In the genomic region with DNA sequence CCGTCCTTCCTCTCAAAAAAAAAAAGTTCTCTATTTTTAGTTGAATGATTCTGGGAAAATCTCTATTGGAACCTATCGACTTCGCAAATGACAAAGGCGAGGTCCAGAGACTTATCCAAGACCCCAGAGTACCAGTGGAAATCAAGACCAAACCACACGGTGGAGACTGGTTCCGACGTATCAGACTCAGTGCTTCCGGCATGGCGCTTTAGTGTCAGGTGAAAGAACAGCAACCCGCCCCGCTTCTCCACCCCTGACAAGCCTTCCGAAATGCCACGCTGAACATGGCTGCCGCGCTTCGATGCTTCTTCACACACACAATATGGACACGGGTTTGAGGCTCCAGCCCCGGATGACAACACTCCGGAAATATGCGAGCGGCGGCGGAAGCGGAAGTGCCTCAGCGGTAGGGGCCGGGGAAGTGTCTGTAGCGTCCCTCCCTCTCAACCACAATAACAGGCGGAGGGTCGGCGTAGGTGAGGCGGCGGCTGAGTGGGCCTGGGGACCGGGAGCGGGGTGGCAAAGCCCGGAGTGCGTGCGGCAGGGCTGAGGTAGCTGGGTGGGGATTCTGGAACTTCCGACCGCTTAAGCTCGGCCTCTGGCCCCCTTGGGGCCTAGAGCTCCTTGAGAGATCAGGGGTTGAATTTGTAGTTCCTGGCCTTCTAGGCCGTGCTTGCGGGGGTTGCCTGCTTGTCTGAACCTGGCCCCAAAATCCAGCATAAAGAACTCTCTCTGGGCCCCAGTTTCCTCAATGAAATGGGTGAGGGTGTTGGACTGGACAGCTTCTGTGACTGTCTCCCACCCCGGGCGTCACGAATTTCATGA, we compare ENCODE assay signal across 8 cellular contexts. TPM values are rescaled to one million over a fixed set of nuclear protein-coding genes. Genes with fewer than 3 reads are reported as not detected.
DNase-seq lines count a peak whose midpoint lies in the region; ATAC-seq and TF ChIP-seq lines count a peak whose summit lies in the region.

TSS of gene FBXO38 (plus strand) at position 395 of the 825 bp plus-strand sequence. CDS start 10,819 bp downstream, outside the sequence.

- peak within 1 kb of the TSS; percentile 90 for H3K27ac ChIP-seq in smooth muscle cell (ENCODE audit: low read depth)

- peaks cover 17% of the 10 kb centered on the region for H3K4me1 ChIP-seq in smooth muscle cell (ENCODE audit: low read depth)

- H2AFZ ChIP-seq in smooth muscle cell (ENCODE audit: low read depth): peak within 1 kb of the TSS; percentile 75

- ATAC-seq in GM18909 (IDR thresholded peaks at IDR 0.05; ENCODE audit: poor library complexity, unreplicated experiment): peak; percentile 99
- peak; percentile 98 for ATAC-seq in HG03175 (IDR thresholded peaks at IDR 0.05; ENCODE audit: unreplicated experiment)
- peak; percentile 97 for ATAC-seq in WTC11

- H3K4me1 Mint-ChIP-seq in WTC11: peaks cover 26% of the 10 kb centered on the region

- H3F3A ChIP-seq in smooth muscle cell (ENCODE audit: low read depth): peaks cover 4% of the 10 kb centered on the region

- H3K4me3 ChIP-seq in AG09309 (ENCODE audit: control insufficient read depth, low read depth, low read length) (peak within 1 kb of the TSS; percentile 89), cardiac fibroblast (replicated peaks in 1 of 2; ENCODE audit: low read depth in 2 of 2, low read length in 2 of 2) (peak within 1 kb of the TSS; percentile 78 to 80), smooth muscle cell (peak within 1 kb of the TSS; percentile 71)

- H3K27me3 ChIP-seq in smooth muscle cell (ENCODE audit: low read depth): no peaks in the 10 kb centered on the region

- peak; percentile 78 for DNase-seq in AG09309 (ENCODE audit: low read depth)
- DNase-seq in NCI-H226: peak; percentile 93
- DNase-seq in WTC11 (ENCODE audit: low spot score): peak; percentile 95
- peak; percentile 97 to 98 for DNase-seq in cardiac fibroblast (ENCODE audit: low read depth in 2 of 2)
- DNase-seq in iPS-NIHi7 (ENCODE audit: extremely low spot score): peak; percentile 92
- peak; percentile 73 for DNase-seq in smooth muscle cell (lab: John Stamatoyannopoulos, UW; ENCODE audit: unreplicated experiment)

- H3K9me3 Mint-ChIP-seq in WTC11: peaks cover 6% of the 10 kb centered on the region

- H3K36me3 Mint-ChIP-seq in WTC11: peaks cover 11% of the 10 kb centered on the region; the same call in 1 of the 2 replicates

- H3K36me3 ChIP-seq in smooth muscle cell (ENCODE audit: low read depth): no peaks in the 10 kb centered on the region

- H4K20me1 ChIP-seq in smooth muscle cell (ENCODE audit: low read depth): peaks cover 10% of the 10 kb centered on the region

- H3K79me2 ChIP-seq in smooth muscle cell (ENCODE audit: low read depth): peaks cover 46% of the 10 kb centered on the region

- CTCF ChIA-PET in WTC11 (lab: Charles Lee): interaction anchor here (1.1 to 1.6 kb wide), 3 partner anchors 15 to 347 kb away, joined by 3 to 8 read pairs (median 6); no protein-coding TSS in a partner anchor

- H3K27me3 Mint-ChIP-seq in WTC11 (ENCODE audit: low read depth): no peaks in the 10 kb centered on the region

- no peaks in the 10 kb centered on the region for H3K9me3 ChIP-seq in smooth muscle cell (replicated peaks; ENCODE audit: low read depth)

- peak within 1 kb of the TSS; percentile 94 for H3K4me2 ChIP-seq in smooth muscle cell

- peak within 1 kb of the TSS; percentile 95 for H3K27ac Mint-ChIP-seq in WTC11

- WGBS in smooth muscle cell (ENCODE audit: low lambda C conversion rate): 1% methylated on average over 45 of the region's 45 CpGs

- POLR2A ChIA-PET in WTC11 (lab: Charles Lee): no interaction called here

- peak within 1 kb of the TSS; percentile 96 for H3K9ac ChIP-seq in smooth muscle cell (ENCODE audit: low read depth)

- TF ChIP-seq CTCF in AG09309 (IDR thresholded peaks at IDR 0.05; ENCODE audit: control insufficient read depth, insufficient read depth, low read depth, low read length, missing control alignments) (no peak), WTC11 (IDR thresholded peaks at IDR 0.05) (no peak), cardiac fibroblast (IDR thresholded peaks at IDR 0.05; ENCODE audit: low read depth, low read length) (no peak), smooth muscle cell (IDR thresholded peaks at IDR 0.05; ENCODE audit: borderline replicate concordance, insufficient read depth, poor library complexity, severe bottlenecking) (no peak)

- H3K4me3 Mint-ChIP-seq in WTC11: peak within 1 kb of the TSS; percentile 96

TF ChIP-seq in WTC11, 78 proteins besides CTCF, POLR2A, EP300 and RAD21 (continues in another document):
- TF ChIP-seq TEAD1 (CRISPR knock-in tag; IDR thresholded peaks at IDR 0.05): peak; percentile 44; the same call in 1 of the 2 replicates
- peak; percentile 97 for TF ChIP-seq FOXK1 (CRISPR knock-in tag; IDR thresholded peaks at IDR 0.05)
- TF ChIP-seq FOXP1 (CRISPR knock-in tag; IDR thresholded peaks at IDR 0.05; ENCODE audit: borderline replicate concordance): peak; percentile 65; the same call in 1 of the 2 replicates
- TF ChIP-seq, protein P1, sequence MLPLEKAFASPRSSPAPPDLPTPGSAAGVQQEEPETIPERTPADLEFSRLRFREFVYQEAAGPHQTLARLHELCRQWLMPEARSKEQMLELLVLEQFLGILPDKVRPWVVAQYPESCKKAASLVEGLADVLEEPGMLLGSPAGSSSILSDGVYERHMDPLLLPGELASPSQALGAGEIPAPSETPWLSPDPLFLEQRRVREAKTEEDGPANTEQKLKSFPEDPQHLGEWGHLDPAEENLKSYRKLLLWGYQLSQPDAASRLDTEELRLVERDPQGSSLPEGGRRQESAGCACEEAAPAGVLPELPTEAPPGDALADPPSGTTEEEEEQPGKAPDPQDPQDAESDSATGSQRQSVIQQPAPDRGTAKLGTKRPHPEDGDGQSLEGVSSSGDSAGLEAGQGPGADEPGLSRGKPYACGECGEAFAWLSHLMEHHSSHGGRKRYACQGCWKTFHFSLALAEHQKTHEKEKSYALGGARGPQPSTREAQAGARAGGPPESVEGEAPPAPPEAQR (CRISPR knock-in tag; IDR thresholded peaks at IDR 0.05): no peak
- TF ChIP-seq, protein P2, sequence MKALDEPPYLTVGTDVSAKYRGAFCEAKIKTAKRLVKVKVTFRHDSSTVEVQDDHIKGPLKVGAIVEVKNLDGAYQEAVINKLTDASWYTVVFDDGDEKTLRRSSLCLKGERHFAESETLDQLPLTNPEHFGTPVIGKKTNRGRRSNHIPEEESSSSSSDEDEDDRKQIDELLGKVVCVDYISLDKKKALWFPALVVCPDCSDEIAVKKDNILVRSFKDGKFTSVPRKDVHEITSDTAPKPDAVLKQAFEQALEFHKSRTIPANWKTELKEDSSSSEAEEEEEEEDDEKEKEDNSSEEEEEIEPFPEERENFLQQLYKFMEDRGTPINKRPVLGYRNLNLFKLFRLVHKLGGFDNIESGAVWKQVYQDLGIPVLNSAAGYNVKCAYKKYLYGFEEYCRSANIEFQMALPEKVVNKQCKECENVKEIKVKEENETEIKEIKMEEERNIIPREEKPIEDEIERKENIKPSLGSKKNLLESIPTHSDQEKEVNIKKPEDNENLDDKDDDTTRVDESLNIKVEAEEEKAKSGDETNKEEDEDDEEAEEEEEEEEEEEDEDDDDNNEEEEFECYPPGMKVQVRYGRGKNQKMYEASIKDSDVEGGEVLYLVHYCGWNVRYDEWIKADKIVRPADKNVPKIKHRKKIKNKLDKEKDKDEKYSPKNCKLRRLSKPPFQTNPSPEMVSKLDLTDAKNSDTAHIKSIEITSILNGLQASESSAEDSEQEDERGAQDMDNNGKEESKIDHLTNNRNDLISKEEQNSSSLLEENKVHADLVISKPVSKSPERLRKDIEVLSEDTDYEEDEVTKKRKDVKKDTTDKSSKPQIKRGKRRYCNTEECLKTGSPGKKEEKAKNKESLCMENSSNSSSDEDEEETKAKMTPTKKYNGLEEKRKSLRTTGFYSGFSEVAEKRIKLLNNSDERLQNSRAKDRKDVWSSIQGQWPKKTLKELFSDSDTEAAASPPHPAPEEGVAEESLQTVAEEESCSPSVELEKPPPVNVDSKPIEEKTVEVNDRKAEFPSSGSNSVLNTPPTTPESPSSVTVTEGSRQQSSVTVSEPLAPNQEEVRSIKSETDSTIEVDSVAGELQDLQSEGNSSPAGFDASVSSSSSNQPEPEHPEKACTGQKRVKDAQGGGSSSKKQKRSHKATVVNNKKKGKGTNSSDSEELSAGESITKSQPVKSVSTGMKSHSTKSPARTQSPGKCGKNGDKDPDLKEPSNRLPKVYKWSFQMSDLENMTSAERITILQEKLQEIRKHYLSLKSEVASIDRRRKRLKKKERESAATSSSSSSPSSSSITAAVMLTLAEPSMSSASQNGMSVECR (CRISPR knock-in tag; IDR thresholded peaks at IDR 0.05; ENCODE audit: borderline replicate concordance): 0 out of 2 replicates have a peak, but pooled peaks have one; percentile 18
- TF ChIP-seq ZNF232 (CRISPR knock-in tag; IDR thresholded peaks at IDR 0.05): peak; percentile 11; the same call in 1 of the 2 replicates
- 0 out of 2 replicates have a peak, but pooled peaks have one; percentile 28 for TF ChIP-seq MYBL2 (CRISPR knock-in tag; IDR thresholded peaks at IDR 0.05)

RNA-seq across cellular contexts. Expression of gene FBXO38, which starts in this region (rescaled TPM):
- total RNA-seq in WTC11 (2021): 30.4 to 35.8 TPM (median 34.8 TPM) in 3 replicates
- total RNA-seq in smooth muscle cell: 44.5 and 61.4 TPM in 2 replicates
- 23.7 and 24.4 TPM in 2 replicates for polyA plus RNA-seq in smooth muscle cell

Comparison
In these comparisons a context has a peak if more than half of its experiments do, and no peak if none do; other contexts are left out.
1. Peak in every context shown above with its lines: DNase-seq, ATAC-seq, H3K4me3 ChIP-seq and H3K27ac ChIP-seq.